ENCODE assay signal across 1 cellular context in the genomic region with DNA sequence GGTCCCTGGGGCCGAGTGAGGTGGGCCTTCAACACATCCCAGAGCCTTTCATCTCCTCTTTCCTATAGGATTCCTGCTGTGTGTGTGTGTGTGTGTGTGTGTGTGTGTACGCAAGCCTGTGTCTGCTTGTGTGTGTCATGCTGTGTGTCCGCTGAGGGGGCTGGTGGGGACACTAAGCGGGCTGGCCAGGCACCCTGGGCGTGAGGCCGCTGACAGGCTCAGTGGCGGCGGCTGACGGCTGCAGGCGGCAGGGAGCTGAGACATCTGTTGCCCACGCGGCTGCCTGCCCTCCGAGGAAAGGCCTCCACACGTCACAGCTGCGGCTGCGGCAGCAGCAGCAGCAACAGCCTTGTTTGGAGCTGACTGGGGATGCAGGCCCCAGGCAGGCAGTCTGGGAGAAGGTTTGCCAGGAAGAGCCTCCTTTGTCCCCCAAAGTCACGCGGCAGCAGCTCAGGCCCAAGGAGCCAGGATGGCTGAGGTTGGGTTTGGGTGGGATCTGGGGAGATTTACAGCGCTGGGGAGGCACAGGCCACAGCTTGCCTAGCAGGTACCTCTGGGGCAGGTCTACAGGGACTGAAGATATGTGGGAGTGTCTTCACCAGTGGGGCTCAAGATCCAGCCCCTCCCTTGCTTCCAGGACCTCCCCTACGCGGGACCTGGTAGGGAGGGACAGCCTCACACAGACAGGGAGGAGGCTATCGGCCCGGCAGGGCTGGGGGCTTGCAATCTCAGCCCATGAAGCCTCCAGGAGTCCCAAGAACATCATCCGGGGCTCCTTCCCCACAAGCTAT.
TF ChIP-seq lines count a peak whose summit lies in the region.

No MANE protein-coding gene starts in this region.

TF ChIP-seq in H1, 55 proteins besides CTCF, POLR2A, EP300 and RAD21:
- TF ChIP-seq RFX5 (IDR thresholded peaks at IDR 0.05; ENCODE audit: borderline replicate concordance, low read depth, low read length) (no peak), MAX (IDR thresholded peaks at IDR 0.05) (0 out of 2 replicates have a peak, but pooled peaks have one; percentile 50)
TF ChIP-seq in H1: peak in this region for 1.
